19 cellular contexts compared by ENCODE assay signal in the genomic region with DNA sequence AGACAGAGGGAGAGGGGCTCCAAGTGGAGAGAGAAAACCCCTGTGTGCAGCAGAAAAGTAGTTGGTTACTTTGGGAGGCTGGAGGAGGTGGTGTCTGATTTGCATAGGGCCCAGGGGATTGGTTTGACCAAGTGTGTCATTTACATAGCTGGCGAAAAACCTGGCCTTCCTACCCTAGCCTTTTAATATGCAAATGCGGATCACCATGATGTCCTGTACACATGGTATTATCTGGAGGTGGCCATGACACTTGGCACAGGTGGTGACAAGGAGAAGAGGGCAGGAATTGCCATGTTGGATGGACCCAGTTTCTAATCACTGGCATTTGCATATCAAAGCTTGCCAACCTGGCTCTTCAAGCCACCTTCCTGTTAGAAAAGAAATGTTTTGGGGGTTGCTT.
"Had no signal": no experiment of that assay in that cellular context is flagged by ENCODE, and none has a peak within 500 bp of the region (broad histone marks: within the 10 kb centered on the region; RNA-seq: fewer than 3 reads in every experiment).

No MANE protein-coding gene starts in this region.

- H3K4me1 Mint-ChIP-seq: naive thymus-derived CD4-positive, alpha-beta T cell; nephron progenitor cell; stimulated activated memory B cell treated with anti-CD40 and anti-IgM and Interleukin-4, amounts not matched to agents 10 μg/mL and 1 μg/mL and 100 μg/mL, for 72 hours had no signal

- H3K27me3 Mint-ChIP-seq: stimulated activated naive CD8-positive, alpha-beta T cell treated with anti-CD3 and anti-CD28 coated beads, Interleukin-15, Interleukin-2, amounts not matched to agents 100 ng/mL and 50 ng/mL, for 24 hours had no signal

- H3K36me3 Mint-ChIP-seq: stimulated activated memory B cell treated with anti-CD40 and anti-IgM and Interleukin-4, amounts not matched to agents 10 μg/mL and 1 μg/mL and 100 μg/mL, for 72 hours had no signal

- H3K27me3 ChIP-seq: esophagus muscularis mucosa, gastrocnemius medialis, heart right ventricle, right lobe of liver, tibial artery, upper lobe of left lung, vagina had no signal

- H3K4me3 ChIP-seq: esophagus muscularis mucosa, gastrocnemius medialis, heart right ventricle, psoas muscle, right lobe of liver, tibial artery, upper lobe of left lung, vagina had no signal

- H3K4me3 Mint-ChIP-seq: naive thymus-derived CD4-positive, alpha-beta T cell; nephron progenitor cell; stimulated activated memory B cell treated with anti-CD40 and anti-IgM and Interleukin-4, amounts not matched to agents 10 μg/mL and 1 μg/mL and 100 μg/mL, for 72 hours; stimulated activated naive CD8-positive, alpha-beta T cell treated with anti-CD3 and anti-CD28 coated beads, Interleukin-15, Interleukin-2, amounts not matched to agents 100 ng/mL and 50 ng/mL, for 24 hours had no signal

- H3K36me3 ChIP-seq: esophagus muscularis mucosa, gastrocnemius medialis, heart right ventricle, right lobe of liver, tibial artery, upper lobe of left lung, vagina had no signal

- H3K27ac ChIP-seq: epithelial cell of prostate, esophagus muscularis mucosa, gastrocnemius medialis, heart right ventricle, psoas muscle, right lobe of liver, tibial artery, upper lobe of left lung, vagina had no signal

- H3K9me3 Mint-ChIP-seq: nephron progenitor cell; stimulated activated naive CD8-positive, alpha-beta T cell treated with anti-CD3 and anti-CD28 coated beads, Interleukin-15, Interleukin-2, amounts not matched to agents 100 ng/mL and 50 ng/mL, for 24 hours had no signal

- DNase-seq: effector memory CD4-positive, alpha-beta T cell; gastrocnemius medialis; heart right ventricle; hypothalamus; left colon; left ventricle myocardium superior; naive thymus-derived CD4-positive, alpha-beta T cell; nephron progenitor cell; psoas muscle; retina; right lobe of liver; stimulated activated CD4-positive, alpha-beta T cell treated with anti-CD3 and anti-CD28 coated beads, Interleukin-4, amount 100 ng/mL, for 1 hour; tibial artery; upper lobe of left lung had no signal

- H3K4me1 ChIP-seq: esophagus muscularis mucosa, gastrocnemius medialis, heart right ventricle, psoas muscle, right lobe of liver, tibial artery, upper lobe of left lung, vagina had no signal

- H3K27ac Mint-ChIP-seq: naive thymus-derived CD4-positive, alpha-beta T cell; nephron progenitor cell; stimulated activated memory B cell treated with anti-CD40 and anti-IgM and Interleukin-4, amounts not matched to agents 10 μg/mL and 1 μg/mL and 100 μg/mL, for 72 hours; stimulated activated naive CD8-positive, alpha-beta T cell treated with anti-CD3 and anti-CD28 coated beads, Interleukin-15, Interleukin-2, amounts not matched to agents 100 ng/mL and 50 ng/mL, for 24 hours had no signal

- H3K9me3 ChIP-seq: esophagus muscularis mucosa, gastrocnemius medialis, heart right ventricle, psoas muscle, right lobe of liver, tibial artery, upper lobe of left lung, vagina had no signal
